In genomic region chr9:129840024-129840423, GRCh38 we compare ENCODE assay signal across 12 cellular contexts. TPM values are rescaled to one million over a fixed set of nuclear protein-coding genes. Genes with fewer than 3 reads are reported as not detected.
DNase-seq lines count a peak whose midpoint lies in the region; ATAC-seq lines count a peak whose summit lies in the region.
"Had no signal": no experiment of that assay in that cellular context is flagged by ENCODE, and none has a peak within 500 bp of the region (broad histone marks: within the 10 kb centered on the region; RNA-seq: fewer than 3 reads in every experiment).

No MANE protein-coding gene starts in this region.

- no peak overlapping the region for H3K27ac ChIP-seq in Karpas-422 (ENCODE audit: low read length)
- H3K27ac ChIP-seq: SJCRH30 had no signal

- H3K79me2 ChIP-seq in Karpas-422 (ENCODE audit: low read length) = peaks cover 67% of the 10 kb centered on the region

- H3K9ac ChIP-seq in Karpas-422 (ENCODE audit: low read length) = no peak overlapping the region

- DNase-seq in DMS153 (lab: John Stamatoyannopoulos, UW) (peak; percentile 96), Karpas-422 (peak; percentile 52), NCI-H69 (lab: John Stamatoyannopoulos, UW) (peak; percentile 98), NCI-H82 (lab: John Stamatoyannopoulos, UW) (no peak), midbrain (lab: John Stamatoyannopoulos, UW) (no peak)
- peak; percentile 30 for DNase-seq in central memory CD4-positive, alpha-beta T cell
- DNase-seq: amygdala, HCEC 1CT, NCI-H526 treated with DMSO at 0.1 percent for 48 hours, retina had no signal

- no peaks in the 10 kb centered on the region for H3K27me3 ChIP-seq in Karpas-422 (ENCODE audit: low read length)
- H3K27me3 ChIP-seq: SJCRH30 had no signal

- no peaks in the 10 kb centered on the region for H4K20me1 ChIP-seq in Karpas-422 (ENCODE audit: insufficient read depth, low read depth, low read length)

- H3K4me1 ChIP-seq in Karpas-422 (ENCODE audit: low read length) = peaks cover 40% of the 10 kb centered on the region

- no peaks in the 10 kb centered on the region for H3K9me2 ChIP-seq in Karpas-422 (replicated peaks; ENCODE audit: insufficient read depth, low read length)

- no peak overlapping the region for H3K4me2 ChIP-seq in Karpas-422 (ENCODE audit: low read depth, low read length, poor library complexity, severe bottlenecking)

- no peak overlapping the region for H2AFZ ChIP-seq in Karpas-422 (ENCODE audit: low read length)

- H3K4me3 ChIP-seq in Karpas-422 (ENCODE audit: low read length) = no peak overlapping the region
- H3K4me3 ChIP-seq: SJCRH30 had no signal

- H3K9me3 ChIP-seq in Karpas-422 (ENCODE audit: low read length) = no peaks in the 10 kb centered on the region
- H3K9me3 ChIP-seq: SJCRH30 had no signal

- H3K36me3 ChIP-seq in Karpas-422 (ENCODE audit: insufficient read depth, low read length) = no peaks in the 10 kb centered on the region
- H3K36me3 ChIP-seq: SJCRH30 had no signal

- no peak for ATAC-seq in esophagus mucosa

RNA-seq across cellular contexts. Expression of gene USP20, which starts 4.8 kb away (rescaled TPM):
- 11.7 and 40.3 TPM in 2 replicates for total RNA-seq in Karpas-422 (2014; rRNA removed; shearing (Covaris generic); ENCODE audit: low replicate concordance)
- total RNA-seq in esophagus mucosa = 12.8 TPM

RNA-seq across cellular contexts. Expression of gene C9orf78, which starts 4.9 kb away (rescaled TPM):
- 59.7 and 66.9 TPM in 2 replicates for total RNA-seq in Karpas-422 (2014; rRNA removed; shearing (Covaris generic); ENCODE audit: low replicate concordance)
- 25.1 TPM for total RNA-seq in esophagus mucosa

RNA-seq across cellular contexts. Expression of gene TOR1A, which starts 16.1 kb away (rescaled TPM):
- total RNA-seq in Karpas-422 (2014; rRNA removed; shearing (Covaris generic); ENCODE audit: low replicate concordance) = 41.7 and 53.1 TPM in 2 replicates
- total RNA-seq in esophagus mucosa = 15.5 TPM

RNA-seq across cellular contexts. Expression of gene TOR1B, which starts 37.0 kb away (rescaled TPM):
- total RNA-seq in Karpas-422 (2014; rRNA removed; shearing (Covaris generic); ENCODE audit: low replicate concordance) = 10.5 and 14.2 TPM in 2 replicates
- total RNA-seq in esophagus mucosa = 11.7 TPM

Comparison
In these comparisons a context has a peak if more than half of its experiments do, and no peak if none do; other contexts are left out.
1. DNase-seq: peak in DMS153 (single experiment), Karpas-422 (single experiment), NCI-H69 (single experiment) and central memory CD4-positive, alpha-beta T cell (single experiment); none in NCI-H82 (single experiment) and midbrain (single experiment).